In genomic region chr2:160375037-160375436, GRCh38 we compare ENCODE assay signal across 11 cellular contexts.
DNase-seq lines count a peak whose midpoint lies in the region; TF ChIP-seq lines count a peak whose summit lies in the region.
"Had no signal": no experiment of that assay in that cellular context is flagged by ENCODE, and none has a peak within 500 bp of the region (broad histone marks: within the 10 kb centered on the region; RNA-seq: fewer than 3 reads in every experiment).

No MANE protein-coding gene starts in this region.

- H3K36me3 Mint-ChIP-seq in MCF 10A (ENCODE audit: insufficient read depth, unreplicated experiment) (peaks cover 18% of the 10 kb centered on the region), endothelial cell (ENCODE audit: low read depth, unreplicated experiment) (no peaks in the 10 kb centered on the region)

- peak overlapping the region in 1 of 2 donors; percentile 60 for H3K27ac ChIP-seq in breast epithelium
- H3K27ac ChIP-seq in mesodermal cell (ENCODE audit: low read depth, low read length, severe bottlenecking), result peak overlapping the region; percentile 55
- peak overlapping the region; percentile 14 for H3K27ac ChIP-seq in vagina

- H3K4me3 ChIP-seq in breast epithelium (no peak overlapping the region), mesodermal cell (ENCODE audit: extremely low read depth, insufficient read depth, low read length, poor library complexity, severe bottlenecking) (no peak overlapping the region), vagina (no peak overlapping the region)

- BruUV-seq in MCF 10A (replicated peaks; lab: Mats Ljungman, UMichigan), result no TSS peak

- H3K4me1 Mint-ChIP-seq in MCF 10A (ENCODE audit: insufficient read depth, unreplicated experiment) (peaks cover 56% of the 10 kb centered on the region), endothelial cell (ENCODE audit: unreplicated experiment) (peaks cover 87% of the 10 kb centered on the region)

- H3K27ac Mint-ChIP-seq in MCF 10A (ENCODE audit: low read depth, unreplicated experiment) (peak overlapping the region; percentile 85), endothelial cell (ENCODE audit: unreplicated experiment) (peak overlapping the region; percentile 94)

- H3K27me3 ChIP-seq in breast epithelium (no peaks in the 10 kb centered on the region), vagina (no peaks in the 10 kb centered on the region)

- H3K36me3 ChIP-seq in breast epithelium, result no peaks in the 10 kb centered on the region
- peaks cover 2% of the 10 kb centered on the region for H3K36me3 ChIP-seq in mesodermal cell (ENCODE audit: control insufficient read depth, insufficient read depth, low read length)
- no peaks in the 10 kb centered on the region for H3K36me3 ChIP-seq in vagina

- H3K4me3 Mint-ChIP-seq in MCF 10A (ENCODE audit: unreplicated experiment) (no peak overlapping the region), endothelial cell (ENCODE audit: unreplicated experiment) (no peak overlapping the region)
- H3K4me3 Mint-ChIP-seq: neural crest cell had no signal

- H3K9me3 Mint-ChIP-seq in MCF 10A (ENCODE audit: unreplicated experiment) (peaks cover 8% of the 10 kb centered on the region), endothelial cell (ENCODE audit: unreplicated experiment) (no peaks in the 10 kb centered on the region)
- H3K9me3 Mint-ChIP-seq: neural crest cell had no signal

- H3K27me3 Mint-ChIP-seq in MCF 10A (ENCODE audit: insufficient read depth, unreplicated experiment) (no peaks in the 10 kb centered on the region), endothelial cell (ENCODE audit: unreplicated experiment) (peaks cover 8% of the 10 kb centered on the region)

- DNase-seq in MCF 10A (ENCODE audit: unreplicated experiment), result peak; percentile 54
- no peak for DNase-seq in breast epithelium (ENCODE audit: low spot score in 2 of 2)
- DNase-seq in endothelial cell (ENCODE audit: low spot score), result no peak
- no peak for DNase-seq in vagina (ENCODE audit: extremely low spot score in 2 of 2)
- no peak for DNase-seq in NOMO-1 (lab: John Stamatoyannopoulos, UW; ENCODE audit: unreplicated experiment in 2 of 2)
- DNase-seq in GF-D8 (lab: John Stamatoyannopoulos, UW), result no peak
- no peak for DNase-seq in AG20443 (ENCODE audit: low spot score)
- DNase-seq: anterior cingulate cortex; stimulated activated naive CD4-positive, alpha-beta T cell treated with Interleukin-2 at 50 U/mL for 16 hours had no signal

- no peaks in the 10 kb centered on the region for H3K9me3 ChIP-seq in breast epithelium
- H3K9me3 ChIP-seq in mesodermal cell (ENCODE audit: control insufficient read depth, low read length), result no peaks in the 10 kb centered on the region
- H3K9me3 ChIP-seq in vagina, result no peaks in the 10 kb centered on the region

- TF ChIP-seq POLR2A in breast epithelium (IDR thresholded peaks at IDR 0.05), result no peak
- no peak for TF ChIP-seq POLR2A in vagina (IDR thresholded peaks at IDR 0.05)

- CTCF ChIA-PET in MCF 10A (lab: Yijun Ruan, JAX), result interaction anchor here (0.7 to 2.6 kb wide), 8 partner anchors 9 to 596 kb away, joined by 3 to 13 read pairs (median 4); no protein-coding TSS in a partner anchor

- WGBS in mesodermal cell (ENCODE audit: insufficient coverage in 2 of 2), 2 experiments, result 89% methylated on average over 1 of the region's 4 CpGs; no CpG with 5 or more reads in 1 of the 2 experiments

- intact Hi-C loops in MCF 10A (cut with micrococcal nuclease), result no loop called here
- intact Hi-C loops in breast epithelium (cut with DNase I; ENCODE audit: low total_unique reads), result no loop called here
- intact Hi-C loops in vagina (cut with DNase I), result no loop called here

- peaks cover 6 to 37% of the 10 kb centered on the region in 2 donors for H3K4me1 ChIP-seq in breast epithelium
- peaks cover 67% of the 10 kb centered on the region for H3K4me1 ChIP-seq in mesodermal cell (ENCODE audit: control insufficient read depth, insufficient read depth, low read length, poor library complexity, severe bottlenecking)
- H3K4me1 ChIP-seq in vagina, result peaks cover 99% of the 10 kb centered on the region

- TF ChIP-seq CTCF in MCF 10A (IDR thresholded peaks at IDR 0.05; ENCODE audit: unreplicated experiment) (no peak), breast epithelium (IDR thresholded peaks at IDR 0.05) (no peak), endothelial cell (IDR thresholded peaks at IDR 0.05; ENCODE audit: unreplicated experiment) (no peak), vagina (IDR thresholded peaks at IDR 0.05) (no peak)

- POLR2A ChIA-PET in MCF 10A (lab: Yijun Ruan, JAX), result interaction anchor here (0.9 to 8.2 kb wide), 8 partner anchors 12 to 54 kb away, joined by 3 to 84 read pairs (median 6); no protein-coding TSS in a partner anchor
